In genomic region chr10:122348951-122349361, GRCh38 we compare ENCODE assay signal across 19 cellular contexts. TPM values are rescaled to one million over a fixed set of nuclear protein-coding genes. Genes with fewer than 3 reads are reported as not detected.
DNase-seq lines count a peak whose midpoint lies in the region; ATAC-seq and TF ChIP-seq lines count a peak whose summit lies in the region.
"Had no signal": no experiment of that assay in that cellular context is flagged by ENCODE, and none has a peak within 500 bp of the region (broad histone marks: within the 10 kb centered on the region; RNA-seq: fewer than 3 reads in every experiment).

No MANE protein-coding gene starts in this region.

- no peak for TF ChIP-seq POLR2A in adrenal gland (IDR thresholded peaks at IDR 0.05)

- H3K4me3 ChIP-seq in OCI-LY3 (ENCODE audit: low read length) (peak overlapping the region; percentile 43; the same call in 1 of the 2 replicates), liver (ENCODE audit: low read depth in 1 of 3, low read length in 3 of 3) (no peak overlapping the region), adrenal gland (no peak overlapping the region)
- H3K4me3 ChIP-seq: lung, PC-9, testis had no signal

- no peaks in the 10 kb centered on the region for H3K9me3 ChIP-seq in OCI-LY3 (ENCODE audit: insufficient read depth, low read length)
- H3K9me3 ChIP-seq in liver (ENCODE audit: control insufficient read depth in 4 of 4, low read length in 3 of 4): no peaks in the 10 kb centered on the region
- H3K9me3 ChIP-seq in adrenal gland (replicated peaks in 1 of 3): no peaks in the 10 kb centered on the region
- H3K9me3 ChIP-seq: testis had no signal

- H3K27me3 Mint-ChIP-seq in WTC11 (ENCODE audit: low read depth): peaks cover 36% of the 10 kb centered on the region

- CTCF ChIA-PET in WTC11 (lab: Charles Lee): no interaction called here

- H3K27me3 ChIP-seq in OCI-LY3 (ENCODE audit: low read depth, low read length) (peaks cover 46% of the 10 kb centered on the region), liver (ENCODE audit: control insufficient read depth in 4 of 4, insufficient read depth in 4 of 4, low read length in 3 of 4) (no peaks in the 10 kb centered on the region), adrenal gland (no peaks in the 10 kb centered on the region)
- H3K27me3 ChIP-seq: testis had no signal

- DNase-seq in NCI-H2227 (lab: John Stamatoyannopoulos, UW; ENCODE audit: unreplicated experiment) (peak; percentile 16), NCI-H2227 treated with DMSO at 0.1 percent for 48 hours (lab: John Stamatoyannopoulos, UW) (no peak), WTC11 (ENCODE audit: low spot score) (no peak), adrenal gland (no peak)
- no peak for DNase-seq in activated CD4-positive, CD25-positive, alpha-beta regulatory T cell (lab: John Stamatoyannopoulos, UW)
- DNase-seq: activated CD4-positive, CD25-positive, alpha-beta regulatory T cell treated with anti-CD3 and anti-CD28 coated beads, Interleukin-2, amount 50 U/mL, for 72 hours; activated CD8-positive, alpha-beta memory T cell treated with anti-CD3 and anti-CD28 coated beads, Interleukin-2, amount 10 ng/mL, durations not matched to agents 7 days and 5 days; central memory CD4-positive, alpha-beta T cell; effector CD8-positive, alpha-beta T cell; NCI-H1092; PC-9; testis had no signal

- no peak for TF ChIP-seq RAD21 in liver (IDR thresholded peaks at IDR 0.05)

- ATAC-seq in GM21717 (IDR thresholded peaks at IDR 0.05; ENCODE audit: unreplicated experiment): no peak
- ATAC-seq in WTC11: no peak
- ATAC-seq: activated CD8-positive, alpha-beta memory T cell treated with anti-CD3 and anti-CD28 coated beads, Interleukin-2, amount 10 ng/mL, durations not matched to agents 7 days and 5 days; activated T-helper 17 cell treated with anti-CD3 and anti-CD28 coated beads, Interleukin-2, amount 50 U/mL, for 72 hours; natural killer cell treated with Interleukin-12 subunit alpha and Interleukin-12 subunit beta and Interleukin-15 and Interleukin-18, amount 100 ng/mL, for 72 hours had no signal

- H3K27ac Mint-ChIP-seq in WTC11: no peak overlapping the region
- H3K27ac Mint-ChIP-seq: activated CD8-positive, alpha-beta memory T cell treated with anti-CD3 and anti-CD28 coated beads, Interleukin-2, amount 10 ng/mL, durations not matched to agents 7 days and 5 days; activated T-helper 17 cell treated with anti-CD3 and anti-CD28 coated beads, Interleukin-2, amount 50 U/mL, for 72 hours; natural killer cell treated with Interleukin-12 subunit alpha and Interleukin-12 subunit beta and Interleukin-15 and Interleukin-18, amount 100 ng/mL, for 72 hours had no signal

- H3K36me3 ChIP-seq in OCI-LY3 (replicated peaks; ENCODE audit: low read depth, low read length) (peaks cover 4% of the 10 kb centered on the region), liver (ENCODE audit: control insufficient read depth in 4 of 4, insufficient read depth in 3 of 4, low read depth in 1 of 4, low read length in 3 of 4) (no peaks in the 10 kb centered on the region), adrenal gland (replicated peaks in 1 of 2) (no peaks in the 10 kb centered on the region)

- 65% methylated on average over 7 of the region's 7 CpGs for WGBS in liver
- WGBS in adrenal gland, 4 donors: 86 to 91% (median 87%) methylated on average over 7 of the region's 7 CpGs

- H4K20me1 ChIP-seq in OCI-LY3 (ENCODE audit: insufficient read depth, low read length): no peaks in the 10 kb centered on the region

- H3K4me2 ChIP-seq in OCI-LY3 (ENCODE audit: low read length): peak overlapping the region; percentile 67
- H3K4me2 ChIP-seq: KMS-11, PC-9 had no signal

- H3K9ac ChIP-seq in OCI-LY3 (ENCODE audit: low read length) (no peak overlapping the region), liver (ENCODE audit: low read depth in 1 of 2, low read length in 2 of 2) (no peak overlapping the region)
- H3K9ac ChIP-seq: KMS-11 had no signal

- H3K4me3 Mint-ChIP-seq in WTC11: no peak overlapping the region
- H3K4me3 Mint-ChIP-seq: activated CD8-positive, alpha-beta memory T cell treated with anti-CD3 and anti-CD28 coated beads, Interleukin-2, amount 10 ng/mL, durations not matched to agents 7 days and 5 days; activated T-helper 17 cell treated with anti-CD3 and anti-CD28 coated beads, Interleukin-2, amount 50 U/mL, for 72 hours; natural killer cell treated with Interleukin-12 subunit alpha and Interleukin-12 subunit beta and Interleukin-15 and Interleukin-18, amount 100 ng/mL, for 72 hours had no signal

- H3K36me3 Mint-ChIP-seq in WTC11: peaks cover 29% of the 10 kb centered on the region
- H3K36me3 Mint-ChIP-seq: activated CD8-positive, alpha-beta memory T cell treated with anti-CD3 and anti-CD28 coated beads, Interleukin-2, amount 10 ng/mL, durations not matched to agents 7 days and 5 days; natural killer cell treated with Interleukin-12 subunit alpha and Interleukin-12 subunit beta and Interleukin-15 and Interleukin-18, amount 100 ng/mL, for 72 hours had no signal

- H2AFZ ChIP-seq in OCI-LY3 (ENCODE audit: low read depth, low read length): no peak overlapping the region
- H2AFZ ChIP-seq: PC-9 had no signal

- TF ChIP-seq CTCF in OCI-LY3 (IDR thresholded peaks at IDR 0.05; ENCODE audit: low read depth, low read length): no peak
- TF ChIP-seq CTCF in liver (IDR thresholded peaks at IDR 0.05; ENCODE audit: low read depth, low read length, missing input control): no peak
- TF ChIP-seq CTCF in WTC11 (IDR thresholded peaks at IDR 0.05): no peak
- no peak for TF ChIP-seq CTCF in adrenal gland (IDR thresholded peaks at IDR 0.05)

- peaks cover 39% of the 10 kb centered on the region for H3K4me1 ChIP-seq in OCI-LY3 (ENCODE audit: low read length)
- peaks cover 0 to 2% (median 0%) of the 10 kb centered on the region in 4 donors for H3K4me1 ChIP-seq in liver (ENCODE audit: control insufficient read depth in 4 of 4, insufficient read depth in 4 of 4, low read length in 3 of 4)
- no peaks in the 10 kb centered on the region for H3K4me1 ChIP-seq in adrenal gland (replicated peaks in 1 of 2)
- H3K4me1 ChIP-seq: testis had no signal

- no peak overlapping the region for H3K27ac ChIP-seq in OCI-LY3 (ENCODE audit: low read length)
- H3K27ac ChIP-seq in liver (ENCODE audit: low read depth in 1 of 2, low read length in 2 of 2): no peak overlapping the region
- H3K27ac ChIP-seq in adrenal gland: no peak overlapping the region
- H3K27ac ChIP-seq: KMS-11, PC-9, testis had no signal

- POLR2A ChIA-PET in WTC11 (lab: Charles Lee): no interaction called here

- H3K79me2 ChIP-seq in OCI-LY3 (ENCODE audit: low read length): no peaks in the 10 kb centered on the region

- intact Hi-C loops in adrenal gland (cut with DNase I): loop anchor here in 1 of 2 donors (10.0 kb wide), 1 partner anchor 86 kb away; no protein-coding TSS in a partner anchor

- peaks cover 21% of the 10 kb centered on the region for H3K4me1 Mint-ChIP-seq in WTC11
- H3K4me1 Mint-ChIP-seq: activated CD8-positive, alpha-beta memory T cell treated with anti-CD3 and anti-CD28 coated beads, Interleukin-2, amount 10 ng/mL, durations not matched to agents 7 days and 5 days; activated T-helper 17 cell treated with anti-CD3 and anti-CD28 coated beads, Interleukin-2, amount 50 U/mL, for 72 hours had no signal

- peaks cover 48% of the 10 kb centered on the region for H3K9me3 Mint-ChIP-seq in WTC11
- H3K9me3 Mint-ChIP-seq: activated T-helper 17 cell treated with anti-CD3 and anti-CD28 coated beads, Interleukin-2, amount 50 U/mL, for 72 hours; natural killer cell treated with Interleukin-12 subunit alpha and Interleukin-12 subunit beta and Interleukin-15 and Interleukin-18, amount 100 ng/mL, for 72 hours had no signal

TF ChIP-seq in liver, 16 proteins besides CTCF, POLR2A, EP300 and RAD21 (continues in another document):
- no peak for TF ChIP-seq NR2F2 (IDR thresholded peaks at IDR 0.05)
- TF ChIP-seq SP1 (IDR thresholded peaks at IDR 0.05): peak; percentile 35

TF ChIP-seq in WTC11, 78 proteins besides CTCF, POLR2A, EP300 and RAD21:
- TF ChIP-seq ESRRA (CRISPR knock-in tag; IDR thresholded peaks at IDR 0.05; ENCODE audit: borderline replicate concordance): no peak

RNA-seq across cellular contexts. Expression of gene PLEKHA1, which starts 25.6 kb away (rescaled TPM):
- total RNA-seq in liver (10 to 100 TPM; 15.9 to 24.3 TPM), WTC11 (2021) (34.6 to 46.6 TPM (median 43.7 TPM) in 3 replicates), adrenal gland (10 to 100 TPM in 7 of 8 donors, 1 to 10 TPM in 1; 9.3 to 22.3 (median 15.4) TPM)
- polyA plus RNA-seq in liver (10 to 100 TPM; 21.5 to 29.2 TPM), adrenal gland (10 to 100 TPM in 2 of 3 donors, 1 to 10 TPM in 1; 8.3 to 12.8 (median 12.0) TPM)
